ENCODE assay signal across 25 cellular contexts in the genomic region with DNA sequence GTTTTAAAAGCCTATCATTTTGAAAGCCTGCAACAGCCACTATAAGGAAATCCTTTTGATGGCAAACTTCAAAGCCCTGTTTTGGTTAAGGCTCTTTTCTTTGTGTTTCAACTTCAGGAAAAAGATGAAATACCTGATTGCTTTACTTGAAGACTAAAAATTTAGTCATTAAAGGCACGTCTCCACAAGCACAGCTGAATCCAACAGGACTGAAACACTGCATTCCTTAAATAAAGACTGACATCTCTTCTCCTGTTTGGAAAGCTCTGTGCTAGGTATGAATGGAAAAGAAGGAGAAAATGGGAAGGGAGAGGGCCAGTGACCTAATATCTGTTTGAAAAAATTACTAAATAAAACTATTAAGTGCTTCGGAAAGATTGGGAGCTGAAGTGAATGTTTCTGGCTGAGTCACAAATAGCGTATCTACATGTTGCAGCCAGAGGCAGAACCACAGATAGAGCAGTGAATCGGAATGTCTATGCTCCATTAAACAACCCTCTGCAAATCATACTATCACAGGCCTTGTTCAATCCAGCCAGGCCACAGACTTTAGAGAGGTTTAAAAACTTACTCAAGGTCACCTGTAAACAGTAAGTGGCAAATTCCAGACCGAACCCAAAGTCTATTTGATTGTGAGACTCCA. TPM values are rescaled to one million over a fixed set of nuclear protein-coding genes. Genes with fewer than 3 reads are reported as not detected.
A peak's percentile ranks its signal among the peaks of the same experiment; 100 is the strongest.
DNase-seq lines count a peak whose midpoint lies in the region; FAIRE-seq and TF ChIP-seq lines count a peak whose summit lies in the region.
"Had no signal": no experiment of that assay in that cellular context is flagged by ENCODE, and none has a peak within 500 bp of the region (broad histone marks: within the 10 kb centered on the region; RNA-seq: fewer than 3 reads in every experiment).

No MANE protein-coding gene starts in this region.

- H2AFZ ChIP-seq in mammary epithelial cell (ENCODE audit: low read depth, low read length) (peak overlapping the region; percentile 75), keratinocyte (ENCODE audit: control insufficient read depth, low read length) (peak overlapping the region; percentile 84)

- POLR2A ChIA-PET in MCF 10A (lab: Yijun Ruan, JAX): interaction anchor here (0.6 to 1.2 kb wide), 4 partner anchors 10 to 452 kb away, joined by 3 read pairs; no protein-coding TSS in a partner anchor

- BruUV-seq in mammary epithelial cell (replicated peaks; lab: Mats Ljungman, UMichigan) (no TSS peak), MCF 10A (replicated peaks; lab: Mats Ljungman, UMichigan) (no TSS peak)

- WGBS in mammary epithelial cell (ENCODE audit: low coverage, missing lambda C conversion rate): 22% methylated on average over 5 of the region's 5 CpGs
- 53% methylated on average over 5 of the region's 5 CpGs for WGBS in suprapubic skin

- no peak overlapping the region for H3K4me3 Mint-ChIP-seq in MCF 10A (ENCODE audit: unreplicated experiment)
- H3K4me3 Mint-ChIP-seq: central memory CD8-positive, alpha-beta T cell; memory B cell had no signal

- no peak for TF ChIP-seq EP300 in suprapubic skin (IDR thresholded peaks at IDR 0.05)

- H3K9me1 ChIP-seq in keratinocyte (ENCODE audit: control insufficient read depth, extremely low read depth, insufficient read depth, low read length): no peaks in the 10 kb centered on the region

- no peaks in the 10 kb centered on the region for H3K4me1 Mint-ChIP-seq in MCF 10A (ENCODE audit: insufficient read depth, unreplicated experiment)
- H3K4me1 Mint-ChIP-seq: central memory CD8-positive, alpha-beta T cell; memory B cell had no signal

- no peak overlapping the region for H3K4me3 ChIP-seq in mammary epithelial cell (replicated peaks in 1 of 3; ENCODE audit: insufficient read depth in 1 of 3, low read depth in 2 of 3, low read length in 3 of 3)
- no peak overlapping the region for H3K4me3 ChIP-seq in astrocyte of the spinal cord (ENCODE audit: low read depth, low read length)
- H3K4me3 ChIP-seq in keratinocyte (ENCODE audit: control insufficient read depth in 2 of 3, extremely low read depth in 1 of 3, insufficient read depth in 2 of 3, low read depth in 1 of 3, low read length in 3 of 3): peak overlapping the region in 2 of 3 experiments; percentile 21 to 26
- no peak overlapping the region for H3K4me3 ChIP-seq in suprapubic skin
- H3K4me3 ChIP-seq: A549, adrenal gland, HAP-1, heart left ventricle, uterus had no signal

- no peaks in the 10 kb centered on the region for H3K36me3 ChIP-seq in mammary epithelial cell (ENCODE audit: insufficient read depth, low read length)
- no peaks in the 10 kb centered on the region for H3K36me3 ChIP-seq in keratinocyte (ENCODE audit: control insufficient read depth in 2 of 2, extremely low read depth in 1 of 2, insufficient read depth in 2 of 2, low read length in 2 of 2)
- H3K36me3 ChIP-seq in suprapubic skin: no peaks in the 10 kb centered on the region
- H3K36me3 ChIP-seq: adrenal gland, HAP-1, heart left ventricle, uterus had no signal

- peak; percentile 78 for FAIRE-seq in keratinocyte (lab: Jason Lieb, UNC)
- FAIRE-seq: A549, G401.6, small intestine had no signal

- intact Hi-C loops in mammary epithelial cell (cut with micrococcal nuclease): loop anchor here (2.0 kb wide), 1 partner anchor 21 kb away; the partner anchor contains the start of gene RALBP1
- intact Hi-C loops in MCF 10A (cut with micrococcal nuclease): no loop called here

- H3K27me3 ChIP-seq in mammary epithelial cell (ENCODE audit: insufficient read depth, low read length): no peaks in the 10 kb centered on the region
- H3K27me3 ChIP-seq in keratinocyte (ENCODE audit: control insufficient read depth, extremely low read depth, insufficient read depth, low read length): no peaks in the 10 kb centered on the region
- H3K27me3 ChIP-seq in suprapubic skin: no peaks in the 10 kb centered on the region
- H3K27me3 ChIP-seq: adrenal gland, heart left ventricle, uterus had no signal

- in situ Hi-C loops in mammary epithelial cell (cut with MboI; ENCODE audit: low sequenced_read_pairs in 2 of 2): no loop called here
- in situ Hi-C loops in astrocyte of the spinal cord (cut with HindIII; ENCODE audit: low sequenced_read_pairs): no loop called here
- in situ Hi-C loops in GM13976 (cut with MboI; ENCODE audit: low sequenced_read_pairs, unreplicated experiment): no loop called here

- H3K27ac ChIP-seq in mammary epithelial cell (ENCODE audit: insufficient read depth, low read depth, low read length) (peak overlapping the region; percentile 27), keratinocyte (ENCODE audit: control insufficient read depth, insufficient read depth, low read length) (peak overlapping the region; percentile 76), suprapubic skin (peak overlapping the region; percentile 60)
- H3K27ac ChIP-seq: A549, adrenal gland, uterus had no signal

- no peaks in the 10 kb centered on the region for H3K36me3 Mint-ChIP-seq in MCF 10A (ENCODE audit: insufficient read depth, unreplicated experiment)

- peaks cover 8% of the 10 kb centered on the region for H3K9me3 ChIP-seq in mammary epithelial cell (replicated peaks; ENCODE audit: insufficient read depth, low read length)
- no peaks in the 10 kb centered on the region for H3K9me3 ChIP-seq in keratinocyte (ENCODE audit: control insufficient read depth, low read depth, low read length)
- H3K9me3 ChIP-seq in suprapubic skin: peaks cover 5% of the 10 kb centered on the region
- H3K9me3 ChIP-seq: uterus had no signal

- H3K9ac ChIP-seq in mammary epithelial cell (ENCODE audit: insufficient read depth, low read length) (peak overlapping the region; percentile 31), keratinocyte (ENCODE audit: control insufficient read depth, extremely low read depth, insufficient read depth, low read length) (peak overlapping the region; percentile 34)

- CTCF ChIA-PET in mammary epithelial cell (lab: Charles Lee; ENCODE audit: low non-redundant PET): interaction anchor here (1.1 kb wide), 1 partner anchor 62 kb away, joined by 4 read pairs; no protein-coding TSS in a partner anchor
- CTCF ChIA-PET in MCF 10A (lab: Yijun Ruan, JAX): interaction anchor here (0.6 to 1.0 kb wide), 2 partner anchors 15 to 71 kb away, joined by 3 to 4 read pairs; no protein-coding TSS in a partner anchor

- dilution Hi-C loops in mammary epithelial cell (cut with HindIII; ENCODE audit: low sequenced_read_pairs) (no loop called here), keratinocyte (cut with MboI; ENCODE audit: extremely low pct_ligation_motif_present, low sequenced_read_pairs) (no loop called here)

- peaks cover 12% of the 10 kb centered on the region for H3K4me1 ChIP-seq in mammary epithelial cell (ENCODE audit: insufficient read depth, low read length)
- peaks cover 17% of the 10 kb centered on the region for H3K4me1 ChIP-seq in keratinocyte (ENCODE audit: control insufficient read depth, extremely low read depth, insufficient read depth, low read length)
- H3K4me1 ChIP-seq in suprapubic skin: peaks cover 9% of the 10 kb centered on the region
- H3K4me1 ChIP-seq: A549, adrenal gland, HAP-1, uterus had no signal

- no peaks in the 10 kb centered on the region for H3K27me3 Mint-ChIP-seq in MCF 10A (ENCODE audit: insufficient read depth, unreplicated experiment)
- H3K27me3 Mint-ChIP-seq: progenitor cell of endocrine pancreas had no signal

- no peak for TF ChIP-seq POLR2A in suprapubic skin (IDR thresholded peaks at IDR 0.05)

- H3K79me2 ChIP-seq in mammary epithelial cell (ENCODE audit: insufficient read depth, low read length) (no peaks in the 10 kb centered on the region), keratinocyte (ENCODE audit: control insufficient read depth, insufficient read depth, low read length) (no peaks in the 10 kb centered on the region)

- peak overlapping the region; percentile 49 for H3K4me2 ChIP-seq in mammary epithelial cell (ENCODE audit: insufficient read depth, low read depth, low read length)
- H3K4me2 ChIP-seq in keratinocyte (ENCODE audit: control insufficient read depth, extremely low read depth, insufficient read depth, low read depth, low read length): peak overlapping the region; percentile 73
- H3K4me2 ChIP-seq: A549 had no signal

- peak; percentile 59 for DNase-seq in mammary epithelial cell
- DNase-seq in MCF 10A (ENCODE audit: unreplicated experiment): no peak
- DNase-seq in astrocyte of the spinal cord (ENCODE audit: low read depth, low spot score): peak; percentile 16
- DNase-seq in keratinocyte (ENCODE audit: low read depth, low spot score): peak; percentile 40
- DNase-seq in suprapubic skin (ENCODE audit: low spot score in 2 of 2): no peak
- DNase-seq in 8988T: no peak
- DNase-seq in GM13976 (ENCODE audit: low spot score): no peak
- DNase-seq in NCI-H82 (lab: John Stamatoyannopoulos, UW): no peak
- DNase-seq: activated gamma-delta T cell; adrenal gland; C1 segment of cervical spinal cord; heart left ventricle; NCI-H1092; NCI-H2081 treated with DMSO at 0.1 percent for 48 hours; NCI-H524; small intestine; stimulated activated CD4-positive, alpha-beta T cell treated with anti-CD3 and anti-CD28 coated beads, Interleukin-4, amount 100 ng/mL, for 24 hours; T-helper 1 cell; uterus had no signal

- no peak overlapping the region for H3K27ac Mint-ChIP-seq in MCF 10A (ENCODE audit: low read depth, unreplicated experiment)
- H3K27ac Mint-ChIP-seq: memory B cell, progenitor cell of endocrine pancreas had no signal

- no peaks in the 10 kb centered on the region for H4K20me1 ChIP-seq in mammary epithelial cell (ENCODE audit: insufficient read depth, low read length)
- no peaks in the 10 kb centered on the region for H4K20me1 ChIP-seq in keratinocyte (ENCODE audit: control insufficient read depth, extremely low read depth, insufficient read depth, low read length)

- H3K9me3 Mint-ChIP-seq in MCF 10A (ENCODE audit: unreplicated experiment): peaks cover 18% of the 10 kb centered on the region

- no peak for TF ChIP-seq CTCF in mammary epithelial cell (conservative IDR thresholded peaks at IDR 0.05 in 1 of 2, IDR thresholded peaks at IDR 0.05 in 1 of 2; ENCODE audit: extremely low read depth in 1 of 2, insufficient read depth in 1 of 2, low read depth in 1 of 2, low read length in 2 of 2)
- no peak for TF ChIP-seq CTCF in MCF 10A (IDR thresholded peaks at IDR 0.05; ENCODE audit: unreplicated experiment)
- TF ChIP-seq CTCF in astrocyte of the spinal cord (IDR thresholded peaks at IDR 0.05; ENCODE audit: low read depth, low read length): no peak
- TF ChIP-seq CTCF in keratinocyte (optimal IDR thresholded peaks at IDR 0.05 in 1 of 3, IDR thresholded peaks at IDR 0.05 in 1 of 3, conservative IDR thresholded peaks at IDR 0.05 in 1 of 3; ENCODE audit: extremely low read depth in 1 of 3, insufficient read depth in 2 of 3, low read length in 3 of 3): no peak
- TF ChIP-seq CTCF in suprapubic skin (IDR thresholded peaks at IDR 0.05): no peak
- no peak for TF ChIP-seq CTCF in GM13976 (IDR thresholded peaks at IDR 0.05; ENCODE audit: borderline replicate concordance, control extremely low read depth, extremely low read depth, insufficient read depth, missing control alignments)

RNA-seq across cellular contexts. Expression of gene RALBP1, which starts 21.1 kb away (rescaled TPM):
- total RNA-seq in mammary epithelial cell: 10 to 100 TPM; 59.1 to 72.2 TPM
- polyA plus RNA-seq in mammary epithelial cell: 51.2 TPM
- 41.0 TPM for polyA minus RNA-seq in mammary epithelial cell
- 47.0 and 47.9 TPM in 2 replicates for total RNA-seq in MCF 10A (2022)
- 47.6 to 49.8 TPM (median 48.1 TPM) in 3 replicates for polyA plus RNA-seq in keratinocyte
- 155 TPM for polyA plus RNA-seq in keratinocyte (2011; ENCODE audit: low read depth)
- polyA plus RNA-seq in keratinocyte (2011; cell fraction: cytosol; rRNA removed): 51.1 and 56.1 TPM in 2 replicates
- polyA plus RNA-seq in keratinocyte (2011; cell fraction: nucleus; rRNA removed): 34.1 and 36.4 TPM in 2 replicates
- 48.4 and 56.6 TPM in 2 replicates for polyA plus RNA-seq in keratinocyte (2012; ENCODE audit: low replicate concordance)
- polyA minus RNA-seq in keratinocyte: 28.2 to 47.3 TPM (median 44.7 TPM) in 3 replicates
- 59.5 TPM for polyA minus RNA-seq in keratinocyte (2011; cell fraction: cytosol; rRNA and poly(A)+ RNA removed)
- 16.9 and 28.2 TPM in 2 replicates for polyA minus RNA-seq in keratinocyte (2011; cell fraction: nucleus; rRNA and poly(A)+ RNA removed)
- 100 to 1,000 TPM; 168 to 213 (median 178) TPM for total RNA-seq in suprapubic skin

Comparison
In these comparisons a context has a peak if more than half of its experiments do, and no peak if none do; other contexts are left out.
1. DNase-seq: peak in mammary epithelial cell (single experiment), astrocyte of the spinal cord (single experiment) and keratinocyte (single experiment); none in MCF 10A (single experiment), suprapubic skin (0 of 2), 8988T (single experiment), GM13976 (single experiment) and NCI-H82 (single experiment).
2. H3K4me3 ChIP-seq: peak in keratinocyte (2 of 3); none in mammary epithelial cell (0 of 3), astrocyte of the spinal cord (single experiment) and suprapubic skin (single experiment).
3. Peak in every context shown above with its lines, with median percentiles within 50 percentile points of each other: H3K27ac ChIP-seq.